In genomic region chr17:77228224-77229215, GRCh38 we compare ENCODE assay signal across 14 cellular contexts.
A peak's percentile ranks its signal among the peaks of the same experiment; 100 is the strongest.
DNase-seq lines count a peak whose midpoint lies in the region; ATAC-seq lines count a peak whose summit lies in the region.
"Had no signal": no experiment of that assay in that cellular context is flagged by ENCODE, and none has a peak within 500 bp of the region (broad histone marks: within the 10 kb centered on the region; RNA-seq: fewer than 3 reads in every experiment).

No MANE protein-coding gene starts in this region.

- H3K27ac ChIP-seq in temporal lobe (ENCODE audit: low read depth, low read length) = peak overlapping the region; percentile 33

- no peak for ATAC-seq in GM18907 (IDR thresholded peaks at IDR 0.05; ENCODE audit: unreplicated experiment)

- peak; percentile 34 for DNase-seq in NCI-H82 (lab: John Stamatoyannopoulos, UW)
- no peak for DNase-seq in NCI-H82 treated with DMSO at 0.1 percent for 48 hours (lab: John Stamatoyannopoulos, UW; ENCODE audit: unreplicated experiment)
- peak; percentile 23 for DNase-seq in NCI-H69 (lab: John Stamatoyannopoulos, UW)
- DNase-seq in left kidney (ENCODE audit: low read depth, low spot score) = peak; percentile 80
- no peak for DNase-seq in OCI-M1 (lab: John Stamatoyannopoulos, UW)
- no peak for DNase-seq in AML-193 (lab: John Stamatoyannopoulos, UW)
- DNase-seq: COR-L47, HFFc6, hippocampal formation, MG63, NCI-H526 treated with DMSO at 0.1 percent for 48 hours, small intestine had no signal

Comparison
In these comparisons a context has a peak if more than half of its experiments do, and no peak if none do; other contexts are left out.
1. DNase-seq: peak in NCI-H82 (single experiment), NCI-H69 (single experiment) and left kidney (single experiment); none in NCI-H82 treated with DMSO at 0.1 percent for 48 hours (single experiment), OCI-M1 (single experiment) and AML-193 (0 of 2).